33 cellular contexts compared by ENCODE assay signal in the genomic region with DNA sequence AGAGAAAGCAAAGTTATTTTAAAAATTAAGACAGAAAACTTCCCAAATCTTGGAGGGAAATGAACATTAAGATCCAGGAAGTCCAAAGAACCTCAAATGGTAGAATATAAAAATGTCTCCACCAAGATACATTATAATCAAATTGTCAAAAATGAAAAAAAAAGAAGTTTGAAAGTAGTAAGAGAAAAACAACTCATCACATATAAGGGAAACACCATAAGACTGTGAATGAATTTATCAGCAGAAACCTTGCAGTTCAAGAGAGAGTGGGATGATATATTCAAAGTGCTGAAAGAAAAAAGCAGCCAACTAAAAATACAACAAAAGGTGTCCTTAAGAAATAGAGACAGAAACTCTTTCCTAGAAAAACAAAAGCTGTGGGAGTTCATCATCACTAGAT.
DNase-seq lines count a peak whose midpoint lies in the region; ATAC-seq, FAIRE-seq and TF ChIP-seq lines count a peak whose summit lies in the region.
"Had no signal": no experiment of that assay in that cellular context is flagged by ENCODE, and none has a peak within 500 bp of the region (broad histone marks: within the 10 kb centered on the region; RNA-seq: fewer than 3 reads in every experiment).

No MANE protein-coding gene starts in this region.

- H3K18ac ChIP-seq in H1 (ENCODE audit: extremely low read depth, low read length) = no peak overlapping the region

- TF ChIP-seq POLR2A in GM12892 (IDR thresholded peaks at IDR 0.05; ENCODE audit: low read depth, low read length) (no peak), H1 (IDR thresholded peaks at IDR 0.05; ENCODE audit: control extremely low read depth in 1 of 2, low read depth in 2 of 2, low read length in 2 of 2) (no peak)

- POLR2A ChIA-PET in HEK293 (lab: Yijun Ruan, JAX) (no interaction called here), H1 (lab: Charles Lee; ENCODE audit: partially characterized antibody) (no interaction called here)

- no peak overlapping the region for H2BK20ac ChIP-seq in H1 (ENCODE audit: low read length)

- H3K4me2 ChIP-seq in H1 (ENCODE audit: insufficient read depth in 1 of 2, low read depth in 2 of 2, low read length in 2 of 2) = no peak overlapping the region
- H3K4me2 ChIP-seq: A549; BLaER1; BLaER1 treated with 17β-estradiol and CSF1 and Interleukin-3, amounts not matched to agents 10 nM and 100 nM had no signal

- H2BK15ac ChIP-seq in H1 (ENCODE audit: low read length) = no peak overlapping the region

- no peak for ATAC-seq in HG03108 (IDR thresholded peaks at IDR 0.05; ENCODE audit: unreplicated experiment)
- ATAC-seq: A549; CD8-positive, alpha-beta T cell had no signal

- H3K23me2 ChIP-seq in H1 (ENCODE audit: low read depth, low read length) = no peaks in the 10 kb centered on the region

- no peaks in the 10 kb centered on the region for H3K79me1 ChIP-seq in H1 (ENCODE audit: low read depth, low read length)

- H3K4me1 ChIP-seq in HEK293 (ENCODE audit: control insufficient read depth, insufficient read depth, low read length) (no peaks in the 10 kb centered on the region), H1 (replicated peaks in 1 of 4; ENCODE audit: control insufficient read depth in 3 of 4, insufficient read depth in 4 of 4, low read length in 3 of 4) (no peaks in the 10 kb centered on the region)
- H3K4me1 ChIP-seq: A549; BE2C; BLaER1; BLaER1 treated with 17β-estradiol and CSF1 and Interleukin-3, amounts not matched to agents 10 nM and 100 nM; Caco-2 had no signal

- TF ChIP-seq EP300 in H1 (IDR thresholded peaks at IDR 0.05; ENCODE audit: borderline replicate concordance in 1 of 2, low read depth in 2 of 2, low read length in 2 of 2) = no peak

- no peak overlapping the region for H2BK120ac ChIP-seq in H1 (replicated peaks; ENCODE audit: low read depth, low read length)

- H3K56ac ChIP-seq in H1 (replicated peaks; ENCODE audit: insufficient read length, low read depth, low read length) = no peak overlapping the region

- H3K9ac ChIP-seq in H1 (replicated peaks in 1 of 4; ENCODE audit: extremely low read depth in 1 of 4, low read depth in 3 of 4, low read length in 3 of 4) = no peak overlapping the region
- H3K9ac ChIP-seq: BLaER1; BLaER1 treated with 17β-estradiol and CSF1 and Interleukin-3, amounts not matched to agents 10 nM and 100 nM had no signal

- peak; percentile 44 for FAIRE-seq in GM12892 (lab: Jason Lieb, UNC)
- peak; percentile 24 for FAIRE-seq in H1 (lab: Jason Lieb, UNC)
- no peak for FAIRE-seq in RCC 7860 (lab: Jason Lieb, UNC)
- FAIRE-seq: A204.1, A549, D721Med had no signal

- H3K36me3 ChIP-seq in HEK293 (ENCODE audit: control insufficient read depth in 2 of 2, insufficient read depth in 1 of 2, low read length in 2 of 2) = no peaks in the 10 kb centered on the region
- H3K36me3 ChIP-seq in H1 (ENCODE audit: control insufficient read depth in 2 of 4, insufficient read depth in 4 of 4, low read length in 3 of 4) = no peaks in the 10 kb centered on the region
- H3K36me3 ChIP-seq: BE2C; BLaER1; BLaER1 treated with 17β-estradiol and CSF1 and Interleukin-3, amounts not matched to agents 10 nM and 100 nM had no signal

- no peak overlapping the region for H2AK5ac ChIP-seq in H1 (ENCODE audit: low read depth, low read length)

- H4K20me1 ChIP-seq in H1 (replicated peaks in 1 of 2; ENCODE audit: control insufficient read depth in 1 of 2, insufficient read depth in 2 of 2, low read length in 2 of 2) = no peaks in the 10 kb centered on the region
- H4K20me1 ChIP-seq: BLaER1; BLaER1 treated with 17β-estradiol and CSF1 and Interleukin-3, amounts not matched to agents 10 nM and 100 nM had no signal

- H4K8ac ChIP-seq in H1 (ENCODE audit: extremely low read depth, insufficient read depth, low read length) = no peak overlapping the region

- H3K4me3 ChIP-seq in HEK293 (ENCODE audit: low read depth, low read length) (no peak overlapping the region), H1 (ENCODE audit: extremely low read depth in 1 of 4, insufficient read depth in 2 of 4, low read depth in 3 of 4, low read length in 4 of 4) (no peak overlapping the region)
- H3K4me3 ChIP-seq: A549; BLaER1; BLaER1 treated with 17β-estradiol and CSF1 and Interleukin-3, amounts not matched to agents 10 nM and 100 nM had no signal

- H4K5ac ChIP-seq in H1 (ENCODE audit: insufficient read length, low read depth, low read length) = no peak overlapping the region

- H3K27ac ChIP-seq in HEK293 (ENCODE audit: extremely low read depth, low read depth, low read length) (no peak overlapping the region), H1 (ENCODE audit: low read depth, low read length) (no peak overlapping the region)
- H3K27ac ChIP-seq: 22Rv1; A549; BLaER1; BLaER1 treated with 17β-estradiol and CSF1 and Interleukin-3, amounts not matched to agents 10 nM and 100 nM; C4-2B had no signal

- DNase-seq in GM12892 (ENCODE audit: insufficient read length) (no peak), H1 (ENCODE audit: low read depth in 1 of 2, low spot score in 2 of 2) (no peak), NCI-H446 (lab: John Stamatoyannopoulos, UW) (no peak), RCC 7860 (ENCODE audit: low spot score) (no peak)
- DNase-seq: 8988T; ACHN; AML-193; BE2C; C1 segment of cervical spinal cord; Caco-2; Calu3; CD4-positive, alpha-beta memory T cell; CD4-positive, alpha-beta T cell; CD4-positive, CD25-positive, alpha-beta regulatory T cell; CD8-positive, alpha-beta memory T cell; CD8-positive, alpha-beta T cell; COR-L47; DMS 273 treated with DMSO at 0.1 percent for 48 hours; DMS153; DMS53; DMS79; DMS79 treated with DMSO at 0.1 percent for 48 hours; DND-41; EL had no signal

- H3K14ac ChIP-seq in H1 (ENCODE audit: insufficient read length) = no peak overlapping the region

- no peak overlapping the region for H3K4ac ChIP-seq in H1 (replicated peaks; ENCODE audit: insufficient read length, low read depth, low read length)

- no peak overlapping the region for H2AFZ ChIP-seq in H1 (ENCODE audit: low read length)

- H2BK12ac ChIP-seq in H1 (ENCODE audit: low read depth, low read length) = no peak overlapping the region

- no peak overlapping the region for H4K91ac ChIP-seq in H1 (replicated peaks; ENCODE audit: insufficient read length, low read length)

- H3K23ac ChIP-seq in H1 (ENCODE audit: insufficient read length) = no peak overlapping the region

- TF ChIP-seq CTCF in HEK293 (tag by site-specific recombination; IDR thresholded peaks at IDR 0.05) (no peak), H1 (IDR thresholded peaks at IDR 0.05; ENCODE audit: control extremely low read depth in 1 of 3, insufficient read depth in 1 of 3, low read depth in 1 of 3, low read length in 3 of 3) (no peak)

- H3K79me2 ChIP-seq in H1 (ENCODE audit: control insufficient read depth in 1 of 2, insufficient read depth in 2 of 2, low read length in 2 of 2) = no peaks in the 10 kb centered on the region

- CTCF ChIA-PET in HEK293 (lab: Yijun Ruan, JAX) (interaction anchor here (1.5 kb wide), 1 partner anchor 140 kb away, joined by 3 read pairs; no protein-coding TSS in a partner anchor), H1 (lab: Charles Lee; ENCODE audit: partially characterized antibody) (interaction anchor here (0.7 kb wide), 1 partner anchor 27 kb away, joined by 3 read pairs; no protein-coding TSS in a partner anchor)

- no peaks in the 10 kb centered on the region for H3K27me3 ChIP-seq in H1 (replicated peaks in 1 of 4; ENCODE audit: control insufficient read depth in 3 of 4, extremely low read depth in 1 of 4, insufficient read depth in 3 of 4, low read length in 3 of 4)
- H3K27me3 ChIP-seq: BE2C; BLaER1; BLaER1 treated with 17β-estradiol and CSF1 and Interleukin-3, amounts not matched to agents 10 nM and 100 nM had no signal

- TF ChIP-seq RAD21 in H1 (IDR thresholded peaks at IDR 0.05 in 1 of 2, conservative IDR thresholded peaks at IDR 0.05 in 1 of 2; ENCODE audit: low read depth in 2 of 2, low read length in 2 of 2) = no peak

- H2BK5ac ChIP-seq in H1 (ENCODE audit: low read depth, low read length) = no peak overlapping the region

- H3K9me3 ChIP-seq in HEK293 (ENCODE audit: control insufficient read depth, insufficient read depth, low read depth, low read length) = no peaks in the 10 kb centered on the region
- peaks cover 0 to 5% of the 10 kb centered on the region in 2 experiments; a peak in 1 of 4 replicates for H3K9me3 ChIP-seq in H1 (ENCODE audit: insufficient read depth in 2 of 2, low read depth in 1 of 2, low read length in 1 of 2)
- H3K9me3 ChIP-seq: A549, BE2C had no signal

TF ChIP-seq in HEK293, 187 proteins besides CTCF, POLR2A, EP300 and RAD21:
- peak; percentile 91 for TF ChIP-seq ZNF791 (tag by site-specific recombination; IDR thresholded peaks at IDR 0.05)
- no peak for TF ChIP-seq ZNF701 (tag by site-specific recombination; IDR thresholded peaks at IDR 0.05)

TF ChIP-seq in H1, 55 proteins besides CTCF, POLR2A, EP300 and RAD21:
- TF ChIP-seq EGR1 (IDR thresholded peaks at IDR 0.05; ENCODE audit: borderline replicate concordance, low read depth, low read length) (no peak), CHD2 (IDR thresholded peaks at IDR 0.05; ENCODE audit: low read length) (no peak), RXRA (IDR thresholded peaks at IDR 0.05; ENCODE audit: insufficient read depth, low read depth, low read length) (no peak)
